Comparison of ENCODE assay signal across 9 cellular contexts in the genomic region with DNA sequence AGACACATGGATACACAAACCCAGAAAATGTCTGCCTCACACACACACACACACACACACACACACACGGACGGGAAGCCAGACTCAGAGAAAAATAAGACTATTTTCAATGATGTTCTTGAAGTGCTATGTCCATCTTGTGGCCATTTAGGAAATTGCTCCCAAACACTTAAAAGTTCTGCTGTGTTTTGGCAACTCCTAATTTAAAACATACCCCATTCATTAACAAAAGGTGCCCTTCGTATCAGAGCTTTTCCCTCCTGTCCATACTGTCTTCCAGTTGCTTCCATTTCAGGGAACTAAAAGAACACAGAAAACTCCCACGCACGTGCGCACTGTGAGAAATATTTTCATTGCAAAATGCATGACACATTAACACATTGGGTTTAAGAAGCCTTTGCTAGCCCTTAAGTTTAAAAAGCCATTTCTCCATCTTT. TPM values are rescaled to one million over a fixed set of nuclear protein-coding genes. Genes with fewer than 3 reads are reported as not detected.
A peak's percentile ranks its signal among the peaks of the same experiment; 100 is the strongest.
DNase-seq lines count a peak whose midpoint lies in the region; ATAC-seq and TF ChIP-seq lines count a peak whose summit lies in the region.
"Had no signal": no experiment of that assay in that cellular context is flagged by ENCODE, and none has a peak within 500 bp of the region (broad histone marks: within the 10 kb centered on the region; RNA-seq: fewer than 3 reads in every experiment).

No MANE protein-coding gene starts in this region.

- no peak overlapping the region for H3K27ac ChIP-seq in uterus

- no peaks in the 10 kb centered on the region for H3K4me1 ChIP-seq in uterus

- H3K27me3 Mint-ChIP-seq in activated CD4-positive, alpha-beta T cell treated with anti-CD3 and anti-CD28 coated beads, Interleukin-2, amount 10 ng/mL, durations not matched to agents 24 days and 14 days: peaks cover 4% of the 10 kb centered on the region
- peaks cover 2% of the 10 kb centered on the region for H3K27me3 Mint-ChIP-seq in activated T-helper 1 cell treated with anti-CD3 and anti-CD28 coated beads, Interleukin-12 subunit alpha, Interleukin-12 subunit beta, Interleukin-2, Interleukin-4 antibody, amounts not matched to agents 30 ng/mL and 10 ng/mL and 1 ng/mL, durations not matched to agents 14 hours and 24 hours and 36 hours (ENCODE audit: insufficient read depth)

- intact Hi-C loops in activated CD4-positive, alpha-beta T cell treated with anti-CD3 and anti-CD28 coated beads, Interleukin-2, amount 10 ng/mL, durations not matched to agents 24 days and 14 days (cut with micrococcal nuclease): loop anchor here (2.0 kb wide), 1 partner anchor 138 kb away; no protein-coding TSS in a partner anchor
- intact Hi-C loops in uterus (cut with DNase I; ENCODE audit: low total_unique reads): no loop called here
- intact Hi-C loops in activated T-helper 1 cell treated with anti-CD3 and anti-CD28 coated beads, Interleukin-12 subunit alpha, Interleukin-12 subunit beta, Interleukin-2, Interleukin-4 antibody, amounts not matched to agents 30 ng/mL and 10 ng/mL and 1 ng/mL, durations not matched to agents 14 hours and 24 hours and 36 hours (cut with micrococcal nuclease): no loop called here

- no peak overlapping the region for H3K27ac Mint-ChIP-seq in activated CD4-positive, alpha-beta T cell treated with anti-CD3 and anti-CD28 coated beads, Interleukin-2, amount 10 ng/mL, durations not matched to agents 24 days and 14 days
- H3K27ac Mint-ChIP-seq in activated T-helper 1 cell treated with anti-CD3 and anti-CD28 coated beads, Interleukin-12 subunit alpha, Interleukin-12 subunit beta, Interleukin-2, Interleukin-4 antibody, amounts not matched to agents 30 ng/mL and 10 ng/mL and 1 ng/mL, durations not matched to agents 14 hours and 24 hours and 36 hours: no peak overlapping the region

- H3K9me3 Mint-ChIP-seq in activated CD4-positive, alpha-beta T cell treated with anti-CD3 and anti-CD28 coated beads, Interleukin-2, amount 10 ng/mL, durations not matched to agents 24 days and 14 days: no peaks in the 10 kb centered on the region
- H3K9me3 Mint-ChIP-seq in activated T-helper 1 cell treated with anti-CD3 and anti-CD28 coated beads, Interleukin-12 subunit alpha, Interleukin-12 subunit beta, Interleukin-2, Interleukin-4 antibody, amounts not matched to agents 30 ng/mL and 10 ng/mL and 1 ng/mL, durations not matched to agents 14 hours and 24 hours and 36 hours: no peaks in the 10 kb centered on the region
- H3K9me3 Mint-ChIP-seq: CD8-positive, alpha-beta memory T cell had no signal

- in situ Hi-C loops in T47D (cut with HindIII; ENCODE audit: low pct_unique_long_range_greater_than_20kb, low sequenced_read_pairs): no loop called here

- no peaks in the 10 kb centered on the region for H3K9me3 ChIP-seq in uterus

- H3K4me1 Mint-ChIP-seq in activated CD4-positive, alpha-beta T cell treated with anti-CD3 and anti-CD28 coated beads, Interleukin-2, amount 10 ng/mL, durations not matched to agents 24 days and 14 days: no peaks in the 10 kb centered on the region
- no peaks in the 10 kb centered on the region for H3K4me1 Mint-ChIP-seq in activated T-helper 1 cell treated with anti-CD3 and anti-CD28 coated beads, Interleukin-12 subunit alpha, Interleukin-12 subunit beta, Interleukin-2, Interleukin-4 antibody, amounts not matched to agents 30 ng/mL and 10 ng/mL and 1 ng/mL, durations not matched to agents 14 hours and 24 hours and 36 hours (ENCODE audit: low read depth)
- H3K4me1 Mint-ChIP-seq: CD8-positive, alpha-beta memory T cell had no signal

- no peaks in the 10 kb centered on the region for H3K36me3 ChIP-seq in uterus

- peak; percentile 70 for ATAC-seq in left lobe of liver

- no peak overlapping the region for H3K4me3 ChIP-seq in uterus

- DNase-seq in activated CD4-positive, alpha-beta T cell treated with anti-CD3 and anti-CD28 coated beads, Interleukin-2, amount 10 ng/mL, durations not matched to agents 24 days and 14 days: peak; percentile 68
- no peak for DNase-seq in activated CD4-positive, alpha-beta T cell treated with anti-CD3 and anti-CD28 coated beads, Interleukin-2, amount 50 U/mL, for 4 hours
- DNase-seq in HS-5 (ENCODE audit: low read depth): peak; percentile 53
- DNase-seq in NOMO-1 treated with DMSO at 0.1 percent for 48 hours (lab: John Stamatoyannopoulos, UW; ENCODE audit: unreplicated experiment): peak; percentile 51
- peak; percentile 42 to 84 for DNase-seq in T47D (ENCODE audit: low read depth in 1 of 2, low spot score in 1 of 2)
- no peak for DNase-seq in left lobe of liver (ENCODE audit: low spot score)
- DNase-seq in uterus: no peak
- no peak for DNase-seq in activated T-helper 1 cell treated with anti-CD3 and anti-CD28 coated beads, Interleukin-12 subunit alpha, Interleukin-12 subunit beta, Interleukin-2, Interleukin-4 antibody, amounts not matched to agents 30 ng/mL and 10 ng/mL and 1 ng/mL, durations not matched to agents 14 hours and 24 hours and 36 hours (ENCODE audit: low spot score)

- H3K36me3 Mint-ChIP-seq in activated CD4-positive, alpha-beta T cell treated with anti-CD3 and anti-CD28 coated beads, Interleukin-2, amount 10 ng/mL, durations not matched to agents 24 days and 14 days (ENCODE audit: low read depth): no peaks in the 10 kb centered on the region
- H3K36me3 Mint-ChIP-seq in activated T-helper 1 cell treated with anti-CD3 and anti-CD28 coated beads, Interleukin-12 subunit alpha, Interleukin-12 subunit beta, Interleukin-2, Interleukin-4 antibody, amounts not matched to agents 30 ng/mL and 10 ng/mL and 1 ng/mL, durations not matched to agents 14 hours and 24 hours and 36 hours (ENCODE audit: low read depth): no peaks in the 10 kb centered on the region
- H3K36me3 Mint-ChIP-seq: CD8-positive, alpha-beta memory T cell had no signal

- no peak for TF ChIP-seq POLR2A in uterus (IDR thresholded peaks at IDR 0.05)

- TF ChIP-seq CTCF in uterus (IDR thresholded peaks at IDR 0.05): peak; percentile 30 to 53 (median 38)

- H3K27me3 ChIP-seq in uterus: peaks cover 0 to 4% of the 10 kb centered on the region in 2 donors

- H3K4me3 Mint-ChIP-seq in activated CD4-positive, alpha-beta T cell treated with anti-CD3 and anti-CD28 coated beads, Interleukin-2, amount 10 ng/mL, durations not matched to agents 24 days and 14 days: no peak overlapping the region
- no peak overlapping the region for H3K4me3 Mint-ChIP-seq in activated T-helper 1 cell treated with anti-CD3 and anti-CD28 coated beads, Interleukin-12 subunit alpha, Interleukin-12 subunit beta, Interleukin-2, Interleukin-4 antibody, amounts not matched to agents 30 ng/mL and 10 ng/mL and 1 ng/mL, durations not matched to agents 14 hours and 24 hours and 36 hours
- H3K4me3 Mint-ChIP-seq: CD8-positive, alpha-beta memory T cell had no signal

RNA-seq across cellular contexts. Expression of gene SLC12A1, which starts 44.6 kb away (rescaled TPM):
- not detected in 2 replicates for total RNA-seq in activated CD4-positive, alpha-beta T cell treated with anti-CD3 and anti-CD28 coated beads, Interleukin-2, amount 10 ng/mL, durations not matched to agents 24 days and 14 days
- total RNA-seq in left lobe of liver (not detected), uterus (under 1 TPM in 1 of 4 donors, not detected in 3; 0.41 TPM)
- not detected in 2 replicates for total RNA-seq in activated T-helper 1 cell treated with anti-CD3 and anti-CD28 coated beads, Interleukin-12 subunit alpha, Interleukin-12 subunit beta, Interleukin-2, Interleukin-4 antibody, amounts not matched to agents 30 ng/mL and 10 ng/mL and 1 ng/mL, durations not matched to agents 14 hours and 24 hours and 36 hours
- total RNA-seq: CD8-positive, alpha-beta memory T cell had no signal

RNA-seq across cellular contexts. Expression of gene CTXN2, which starts 59.2 kb away (rescaled TPM):
- total RNA-seq in activated CD4-positive, alpha-beta T cell treated with anti-CD3 and anti-CD28 coated beads, Interleukin-2, amount 10 ng/mL, durations not matched to agents 24 days and 14 days: 0.07 TPM in 1 of 2 replicates, not detected in the other
- total RNA-seq in left lobe of liver (not detected), uterus (not detected)
- total RNA-seq in activated T-helper 1 cell treated with anti-CD3 and anti-CD28 coated beads, Interleukin-12 subunit alpha, Interleukin-12 subunit beta, Interleukin-2, Interleukin-4 antibody, amounts not matched to agents 30 ng/mL and 10 ng/mL and 1 ng/mL, durations not matched to agents 14 hours and 24 hours and 36 hours: not detected in 2 replicates
- total RNA-seq: CD8-positive, alpha-beta memory T cell had no signal

Comparison
In these comparisons a context has a peak if more than half of its experiments do, and no peak if none do; other contexts are left out.
1. DNase-seq: peak in activated CD4-positive, alpha-beta T cell treated with anti-CD3 and anti-CD28 coated beads, Interleukin-2, amount 10 ng/mL, durations not matched to agents 24 days and 14 days (single experiment), HS-5 (single experiment), NOMO-1 treated with DMSO at 0.1 percent for 48 hours (single experiment) and T47D (2 of 2); none in activated CD4-positive, alpha-beta T cell treated with anti-CD3 and anti-CD28 coated beads, Interleukin-2, amount 50 U/mL, for 4 hours (0 of 2), left lobe of liver (single experiment), uterus (0 of 2) and activated T-helper 1 cell treated with anti-CD3 and anti-CD28 coated beads, Interleukin-12 subunit alpha, Interleukin-12 subunit beta, Interleukin-2, Interleukin-4 antibody, amounts not matched to agents 30 ng/mL and 10 ng/mL and 1 ng/mL, durations not matched to agents 14 hours and 24 hours and 36 hours (single experiment).